1 cellular context compared by ENCODE assay signal in genomic region chr10:4023997-4024396, GRCh38.
TF ChIP-seq lines count a peak whose summit lies in the region.

No MANE protein-coding gene starts in this region.

TF ChIP-seq in H1, 55 proteins besides CTCF, POLR2A, EP300 and RAD21:
- TF ChIP-seq BACH1 (IDR thresholded peaks at IDR 0.05; ENCODE audit: low read length) (peak; percentile 44; the same call in 1 of the 2 replicates), CHD7 (IDR thresholded peaks at IDR 0.05; ENCODE audit: insufficient replicate concordance, low read length) (no peak), POU5F1 (IDR thresholded peaks at IDR 0.05; ENCODE audit: low read depth, low read length) (no peak), HDAC2 (IDR thresholded peaks at IDR 0.05; ENCODE audit: borderline replicate concordance in 1 of 2, low read depth in 2 of 2, low read length in 2 of 2) (no peak)
